In the genomic region with DNA sequence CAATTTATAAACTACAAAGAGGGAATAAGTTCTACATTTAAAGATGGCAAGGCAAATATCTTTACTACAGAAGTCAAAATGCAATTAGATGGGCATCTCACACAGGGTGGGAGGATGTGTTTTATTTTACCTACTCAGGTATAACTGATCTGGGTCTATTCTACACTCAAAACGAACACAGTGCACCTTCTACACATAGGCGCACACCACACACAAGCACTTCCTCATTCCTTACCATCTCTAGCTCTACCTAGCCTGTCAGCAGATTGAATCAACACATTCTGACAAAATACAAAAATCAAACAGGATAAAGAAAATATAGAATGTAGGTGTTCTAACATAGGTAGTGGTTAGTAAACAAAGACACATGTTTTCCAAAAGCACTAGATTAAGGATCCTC, we compare ENCODE assay signal across 18 cellular contexts.
DNase-seq lines count a peak whose midpoint lies in the region; ATAC-seq, FAIRE-seq and TF ChIP-seq lines count a peak whose summit lies in the region.
"Had no signal": no experiment of that assay in that cellular context is flagged by ENCODE, and none has a peak within 500 bp of the region (broad histone marks: within the 10 kb centered on the region; RNA-seq: fewer than 3 reads in every experiment).

No MANE protein-coding gene starts in this region.

- no peaks in the 10 kb centered on the region for H3K27me3 ChIP-seq in HepG2 (ENCODE audit: control insufficient read depth in 1 of 2, insufficient read depth in 2 of 2, low read length in 2 of 2)
- H3K27me3 ChIP-seq: Peyer's patch, suprapubic skin had no signal

- H3K27ac Mint-ChIP-seq in activated T-cell treated with anti-CD3 and anti-CD28 coated beads, Interleukin-2, amount 50 U/mL, for 24 hours: no peak overlapping the region
- H3K27ac Mint-ChIP-seq: activated naive CD4-positive, alpha-beta T cell treated with anti-CD3 and anti-CD28 coated beads for 36 hours had no signal

- no peak for TF ChIP-seq RAD21 in HepG2 (CRISPR knock-in tag; IDR thresholded peaks at IDR 0.05)

- ATAC-seq in GM18511 (IDR thresholded peaks at IDR 0.05; ENCODE audit: unreplicated experiment): peak; percentile 89
- ATAC-seq in GM21786 (IDR thresholded peaks at IDR 0.05; ENCODE audit: unreplicated experiment): peak; percentile 78
- peak; percentile 76 for ATAC-seq in HG03457 (IDR thresholded peaks at IDR 0.05; ENCODE audit: unreplicated experiment)
- no peak for ATAC-seq in HepG2
- ATAC-seq in GM19455 (IDR thresholded peaks at IDR 0.05; ENCODE audit: unreplicated experiment): no peak

- TF ChIP-seq CTCF in HepG2 (CRISPR knock-in tag; IDR thresholded peaks at IDR 0.05): no peak

- TF ChIP-seq EP300 in HepG2 (IDR thresholded peaks at IDR 0.05; ENCODE audit: low read depth in 2 of 2, low read length in 2 of 2) (no peak), HepG2 (CRISPR knock-in tag; IDR thresholded peaks at IDR 0.05; ENCODE audit: borderline replicate concordance) (no peak)

- H3K4me3 ChIP-seq in HepG2 (replicated peaks in 1 of 3; ENCODE audit: insufficient read depth in 1 of 3, low read depth in 2 of 3, low read length in 3 of 3): no peak overlapping the region
- H3K4me3 ChIP-seq: Peyer's patch, suprapubic skin had no signal

- peaks cover 5% of the 10 kb centered on the region for H3K4me1 Mint-ChIP-seq in activated T-cell treated with anti-CD3 and anti-CD28 coated beads, Interleukin-2, amount 50 U/mL, for 24 hours (ENCODE audit: low read depth)

- H3K4me1 ChIP-seq in HepG2 (ENCODE audit: insufficient read depth, low read length): 0 out of 2 replicates have a peak, but pooled peaks cover 5% of the 10 kb centered on the region
- H3K4me1 ChIP-seq: Peyer's patch, suprapubic skin had no signal

- no peaks in the 10 kb centered on the region for H3K9me3 Mint-ChIP-seq in activated T-cell treated with anti-CD3 and anti-CD28 coated beads, Interleukin-2, amount 50 U/mL, for 24 hours
- H3K9me3 Mint-ChIP-seq: activated naive CD4-positive, alpha-beta T cell treated with anti-CD3 and anti-CD28 coated beads for 36 hours had no signal

- CTCF ChIA-PET in HepG2 (lab: Yijun Ruan, JAX; ENCODE audit: low intra/inter-chr PET ratio, low total read pairs): no interaction called here

- intact Hi-C loops in HepG2 (cut with micrococcal nuclease; ENCODE audit: unreplicated experiment): no loop called here

- H3K36me3 Mint-ChIP-seq in activated T-cell treated with anti-CD3 and anti-CD28 coated beads, Interleukin-2, amount 50 U/mL, for 24 hours (ENCODE audit: low read depth): peaks cover 5% of the 10 kb centered on the region

- BruUV-seq in HepG2 (replicated peaks; lab: Mats Ljungman, UMichigan): no TSS peak

- H4K20me1 ChIP-seq in HepG2 (ENCODE audit: insufficient read depth, low read length): no peaks in the 10 kb centered on the region

- in situ Hi-C loops in HepG2 (cut with HindIII; ENCODE audit: extremely low pct_ligation_motif_present, low pct_unique_long_range_greater_than_20kb): no loop called here

- H3K79me2 ChIP-seq in HepG2 (ENCODE audit: insufficient read depth, low read length): no peaks in the 10 kb centered on the region

- no peak overlapping the region for H3K9ac ChIP-seq in HepG2 (ENCODE audit: insufficient read depth, low read depth, low read length)

- POLR2A ChIA-PET in HepG2 (lab: Yijun Ruan, JAX): no interaction called here

- H3K4me3 Mint-ChIP-seq in activated T-cell treated with anti-CD3 and anti-CD28 coated beads, Interleukin-2, amount 50 U/mL, for 24 hours: no peak overlapping the region
- H3K4me3 Mint-ChIP-seq: activated naive CD4-positive, alpha-beta T cell treated with anti-CD3 and anti-CD28 coated beads for 36 hours had no signal

- no peaks in the 10 kb centered on the region for H3K27me3 Mint-ChIP-seq in activated T-cell treated with anti-CD3 and anti-CD28 coated beads, Interleukin-2, amount 50 U/mL, for 24 hours

- no peak overlapping the region for H3K4me2 ChIP-seq in HepG2 (ENCODE audit: low read depth, low read length)

- FAIRE-seq in HepG2 (lab: Jason Lieb, UNC): no peak

- H3K36me3 ChIP-seq in HepG2 (replicated peaks in 1 of 2; ENCODE audit: control insufficient read depth in 1 of 2, insufficient read depth in 2 of 2, low read length in 2 of 2): no peaks in the 10 kb centered on the region
- H3K36me3 ChIP-seq: Peyer's patch, suprapubic skin had no signal

- H3K27ac ChIP-seq in HepG2 (ENCODE audit: extremely low read length, insufficient read depth, low read length): no peak overlapping the region
- H3K27ac ChIP-seq: Peyer's patch, suprapubic skin, WERI-Rb-1 had no signal

- no peak overlapping the region for H2AFZ ChIP-seq in HepG2 (ENCODE audit: low read length)

- 86% methylated on average over 2 of the region's 2 CpGs for WGBS in HepG2 (ENCODE audit: low lambda C conversion rate)

- DNase-seq in kidney tubule cell (ENCODE audit: low spot score) (peak; percentile 17), HepG2 (ENCODE audit: low spot score) (no peak), H4 (ENCODE audit: low spot score) (no peak)
- DNase-seq in activated T-cell treated with anti-CD3 and anti-CD28 coated beads, Interleukin-2, amount 50 U/mL, for 24 hours: no peak
- DNase-seq: activated naive CD4-positive, alpha-beta T cell treated with anti-CD3 and anti-CD28 coated beads for 36 hours; COR-L47; GF-D8; GOT3; IMR-90; NCI-H1436; SW 1271; WERI-Rb-1 had no signal

- H3K9me3 ChIP-seq in HepG2 (ENCODE audit: low read length): no peaks in the 10 kb centered on the region
- H3K9me3 ChIP-seq: Peyer's patch, suprapubic skin had no signal

- no peak for TF ChIP-seq POLR2A in HepG2 (IDR thresholded peaks at IDR 0.05; ENCODE audit: insufficient read depth in 1 of 2, low read depth in 2 of 2, low read length in 2 of 2)

TF ChIP-seq in HepG2, 621 proteins besides CTCF, POLR2A, EP300 and RAD21:
- TF ChIP-seq NFIB (CRISPR knock-in tag; IDR thresholded peaks at IDR 0.05; ENCODE audit: borderline replicate concordance): no peak
- no peak for TF ChIP-seq NR2F6 (IDR thresholded peaks at IDR 0.05)
- no peak for TF ChIP-seq NR2F6 (CRISPR knock-in tag; IDR thresholded peaks at IDR 0.05)
- no peak for TF ChIP-seq POLR2G (IDR thresholded peaks at IDR 0.05; ENCODE audit: low read depth, low read length)
- TF ChIP-seq ATAD3A (CRISPR knock-in tag; IDR thresholded peaks at IDR 0.05): no peak
- TF ChIP-seq, protein P1, sequence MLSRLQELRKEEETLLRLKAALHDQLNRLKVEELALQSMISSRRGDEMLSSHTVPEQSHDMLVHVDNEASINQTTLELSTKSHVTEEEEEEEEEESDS (CRISPR knock-in tag; IDR thresholded peaks at IDR 0.05; ENCODE audit: borderline replicate concordance): no peak
- no peak for TF ChIP-seq CEBPB (IDR thresholded peaks at IDR 0.05; ENCODE audit: borderline replicate concordance, low read depth, low read length)
- TF ChIP-seq, protein P2, sequence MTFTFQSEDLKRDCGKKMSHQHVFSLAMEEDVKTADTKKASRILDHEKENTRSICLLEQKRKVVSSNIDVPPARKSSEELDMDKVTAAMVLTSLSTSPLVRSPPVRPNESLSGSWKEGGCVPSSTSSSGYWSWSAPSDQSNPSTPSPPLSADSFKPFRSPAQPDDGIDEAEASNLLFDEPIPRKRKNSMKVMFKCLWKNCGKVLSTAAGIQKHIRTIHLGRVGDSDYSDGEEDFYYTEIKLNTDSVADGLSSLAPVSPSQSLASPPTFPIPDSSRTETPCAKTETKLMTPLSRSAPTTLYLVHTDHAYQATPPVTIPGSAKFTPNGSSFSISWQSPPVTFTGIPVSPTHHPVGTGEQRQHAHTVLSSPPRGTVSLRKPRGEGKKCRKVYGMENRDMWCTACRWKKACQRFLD (CRISPR knock-in tag; IDR thresholded peaks at IDR 0.05; ENCODE audit: borderline replicate concordance): no peak
- no peak for TF ChIP-seq ZNF569 (CRISPR knock-in tag; IDR thresholded peaks at IDR 0.05; ENCODE audit: borderline replicate concordance)
- no peak for TF ChIP-seq SP5 (CRISPR knock-in tag; IDR thresholded peaks at IDR 0.05; ENCODE audit: borderline replicate concordance, low read depth)
- no peak for TF ChIP-seq ZNF792 (CRISPR knock-in tag; IDR thresholded peaks at IDR 0.05)
- TF ChIP-seq THYN1 (CRISPR knock-in tag; IDR thresholded peaks at IDR 0.05; ENCODE audit: borderline replicate concordance, low read depth): no peak
- no peak for TF ChIP-seq ZNF644 (CRISPR knock-in tag; IDR thresholded peaks at IDR 0.05; ENCODE audit: low read depth)
- no peak for TF ChIP-seq ZMYM3 (CRISPR knock-in tag; IDR thresholded peaks at IDR 0.05)
- no peak for TF ChIP-seq SMAD9 (CRISPR knock-in tag; IDR thresholded peaks at IDR 0.05)
- no peak for TF ChIP-seq ELF3 (CRISPR knock-in tag; IDR thresholded peaks at IDR 0.05)
- TF ChIP-seq SAFB2 (CRISPR knock-in tag; IDR thresholded peaks at IDR 0.05; ENCODE audit: borderline replicate concordance, low read depth): no peak
- no peak for TF ChIP-seq XBP1 (CRISPR knock-in tag; IDR thresholded peaks at IDR 0.05)
- no peak for TF ChIP-seq ASH2L (IDR thresholded peaks at IDR 0.05; ENCODE audit: insufficient read length, low read depth, low read length)
- no peak for TF ChIP-seq KDM1A (CRISPR knock-in tag; IDR thresholded peaks at IDR 0.05)

Comparison
In these comparisons a context has a peak if more than half of its experiments do, and no peak if none do; other contexts are left out.
1. ATAC-seq: peak in GM18511 (single experiment), GM21786 (single experiment) and HG03457 (single experiment); none in HepG2 (single experiment) and GM19455 (single experiment).